Comparison of ENCODE assay signal across 21 cellular contexts in genomic region chr19:6988257-6988656, GRCh38. TPM values are rescaled to one million over a fixed set of nuclear protein-coding genes. Genes with fewer than 3 reads are reported as not detected.
DNase-seq lines count a peak whose midpoint lies in the region; ATAC-seq, FAIRE-seq and TF ChIP-seq lines count a peak whose summit lies in the region.
"Had no signal": no experiment of that assay in that cellular context is flagged by ENCODE, and none has a peak within 500 bp of the region (broad histone marks: within the 10 kb centered on the region; RNA-seq: fewer than 3 reads in every experiment).

No MANE protein-coding gene starts in this region.

- H3K27me3 ChIP-seq in BLaER1 treated with 17β-estradiol and CSF1 and Interleukin-3, amounts not matched to agents 10 nM and 100 nM = no peaks in the 10 kb centered on the region
- H3K27me3 ChIP-seq in GM12878 (replicated peaks in 1 of 2; ENCODE audit: control insufficient read depth in 2 of 2, insufficient read depth in 2 of 2, low read length in 1 of 2) (no peaks in the 10 kb centered on the region), pancreas (no peaks in the 10 kb centered on the region), tibial artery (no peaks in the 10 kb centered on the region)

- peaks cover 13 to 23% of the 10 kb centered on the region in 2 donors for H3K9me3 Mint-ChIP-seq in stimulated activated naive B cell treated with anti-CD40 and anti-IgM and Interleukin-4, amounts not matched to agents 10 μg/mL and 1 μg/mL and 100 μg/mL, for 72 hours
- H3K9me3 Mint-ChIP-seq in stimulated activated effector memory CD8-positive, alpha-beta T cell treated with anti-CD3 and anti-CD28 coated beads, Interleukin-12 subunit alpha, Interleukin-12 subunit beta, amount 100 ng/mL, for 72 hours = peaks cover 7% of the 10 kb centered on the region

- intact Hi-C loops in GM12878 (cut with micrococcal nuclease; ENCODE audit: unreplicated experiment) (no loop called here), pancreas (cut with DNase I) (no loop called here), tibial artery (cut with DNase I; ENCODE audit: low total_unique reads) (no loop called here)

- RAD21 ChIA-PET in GM12878 (lab: Charles Lee; ENCODE audit: unreplicated experiment) = interaction anchor here (1.1 to 1.9 kb wide), 5 partner anchors 9 to 111 kb away, joined by 4 to 8 read pairs (median 5); partner anchors contain the start of gene ZNF557

- peaks cover 0 to 38% (median 21%) of the 10 kb centered on the region in 10 experiments; a peak in 15 of 20 replicates for H3K4me1 ChIP-seq in BLaER1 treated with 17β-estradiol and CSF1 and Interleukin-3, amounts not matched to agents 10 nM and 100 nM
- H3K4me1 ChIP-seq in GM12878 (ENCODE audit: control insufficient read depth, insufficient read depth, low read length) = peaks cover 11% of the 10 kb centered on the region
- H3K4me1 ChIP-seq in pancreas = no peaks in the 10 kb centered on the region
- no peaks in the 10 kb centered on the region for H3K4me1 ChIP-seq in tibial artery

- DNase-seq in GM12865 (ENCODE audit: low read depth) (peak; percentile 3), GM12878 (ENCODE audit: low read depth, low spot score) (no peak), pancreas (no peak), tibial artery (no peak)
- DNase-seq in stimulated activated naive B cell treated with anti-CD40 and anti-IgM and Interleukin-4, amounts not matched to agents 10 μg/mL and 1 μg/mL and 100 μg/mL, for 72 hours = no peak
- DNase-seq in stimulated activated effector memory CD8-positive, alpha-beta T cell treated with anti-CD3 and anti-CD28 coated beads, Interleukin-12 subunit alpha, Interleukin-12 subunit beta, amount 100 ng/mL, for 72 hours (ENCODE audit: low spot score in 2 of 2) = no peak
- DNase-seq: ACHN; C1 segment of cervical spinal cord; CD8-positive, alpha-beta T cell; COR-L47; DMS153; DND-41; GDM1; HCEC 1CT; HFFc6 had no signal

- H2AFZ ChIP-seq in GM12878 (ENCODE audit: control insufficient read depth, low read depth, low read length) = no peak overlapping the region

- no peak overlapping the region for H3K4me3 Mint-ChIP-seq in stimulated activated naive B cell treated with anti-CD40 and anti-IgM and Interleukin-4, amounts not matched to agents 10 μg/mL and 1 μg/mL and 100 μg/mL, for 72 hours
- H3K4me3 Mint-ChIP-seq in stimulated activated effector memory CD8-positive, alpha-beta T cell treated with anti-CD3 and anti-CD28 coated beads, Interleukin-12 subunit alpha, Interleukin-12 subunit beta, amount 100 ng/mL, for 72 hours = no peak overlapping the region
- H3K4me3 Mint-ChIP-seq: CD8-positive, alpha-beta T cell; HFFc6 had no signal

- CTCF ChIA-PET in GM12878 (lab: Yijun Ruan, JAX) = interaction anchor here (0.5 to 1.7 kb wide), 6 partner anchors 9 to 159 kb away, joined by 3 to 5 read pairs (median 3); partner anchors contain the start of gene ZNF557

- no peak for TF ChIP-seq EP300 in GM12878 (IDR thresholded peaks at IDR 0.05; ENCODE audit: borderline replicate concordance in 1 of 2, control insufficient read depth in 1 of 2, low read depth in 2 of 2, low read length in 2 of 2)

- H3K27ac ChIP-seq in BLaER1 treated with 17β-estradiol and CSF1 and Interleukin-3, amounts not matched to agents 10 nM and 100 nM = peak overlapping the region in 8 of 11 experiments; percentile 18 to 69 (median 47); a peak in 13 of 22 replicates
- no peak overlapping the region for H3K27ac ChIP-seq in GM12878 (ENCODE audit: control insufficient read depth, insufficient read depth)
- H3K27ac ChIP-seq in pancreas = no peak overlapping the region
- no peak overlapping the region for H3K27ac ChIP-seq in tibial artery

- no peaks in the 10 kb centered on the region for H4K20me1 ChIP-seq in BLaER1 treated with 17β-estradiol and CSF1 and Interleukin-3, amounts not matched to agents 10 nM and 100 nM
- H4K20me1 ChIP-seq in GM12878 (ENCODE audit: control insufficient read depth, insufficient read depth) = no peaks in the 10 kb centered on the region

- FAIRE-seq in GM12878 (lab: Jason Lieb, UNC) (no peak), pancreas (lab: Jason Lieb, UNC) (no peak)
- FAIRE-seq: D721Med, HepG2, HTR-8/SVneo had no signal

- H3K9me3 ChIP-seq in BLaER1 treated with 17β-estradiol and CSF1 and Interleukin-3, amounts not matched to agents 10 nM and 100 nM (replicated peaks in 1 of 11) = peaks cover 34 to 56% (median 38%) of the 10 kb centered on the region in 11 experiments
- H3K9me3 ChIP-seq in GM12878 (replicated peaks; ENCODE audit: control insufficient read depth, insufficient read depth, low read length) (peaks cover 12% of the 10 kb centered on the region; the same call in 2 of the 3 replicates), pancreas (no peaks in the 10 kb centered on the region), tibial artery (peaks cover 0 to 14% (median 8%) of the 10 kb centered on the region in 3 donors)

- H3K4me3 ChIP-seq in BLaER1 treated with 17β-estradiol and CSF1 and Interleukin-3, amounts not matched to agents 10 nM and 100 nM = no peak overlapping the region
- H3K4me3 ChIP-seq in GM12865 (ENCODE audit: low read depth, low read length) = no peak overlapping the region
- H3K4me3 ChIP-seq in GM12878 = no peak overlapping the region
- H3K4me3 ChIP-seq in pancreas = no peak overlapping the region
- no peak overlapping the region for H3K4me3 ChIP-seq in tibial artery

- POLR2A ChIA-PET in GM12878 (lab: Charles Lee) = interaction anchor here (0.6 to 1.8 kb wide), 7 partner anchors 9 to 84 kb away, joined by 3 to 10 read pairs (median 4); no protein-coding TSS in a partner anchor

- no peaks in the 10 kb centered on the region for H3K79me2 ChIP-seq in GM12878 (ENCODE audit: control insufficient read depth, insufficient read depth, low read length)

- H3K4me2 ChIP-seq in BLaER1 treated with 17β-estradiol and CSF1 and Interleukin-3, amounts not matched to agents 10 nM and 100 nM = peak overlapping the region in 8 of 11 experiments; percentile 15 to 82 (median 56); a peak in 13 of 22 replicates
- peak overlapping the region; percentile 48; the same call in 1 of the 2 replicates for H3K4me2 ChIP-seq in GM12878 (ENCODE audit: control insufficient read depth, insufficient read depth)

- H3K36me3 ChIP-seq in BLaER1 treated with 17β-estradiol and CSF1 and Interleukin-3, amounts not matched to agents 10 nM and 100 nM = peaks cover 0 to 44% (median 0%) of the 10 kb centered on the region in 11 experiments; a peak in 6 of 22 replicates
- H3K36me3 ChIP-seq in GM12878 (ENCODE audit: control insufficient read depth in 2 of 2, insufficient read depth in 2 of 2, low read length in 1 of 2) (peaks cover 0 to 2% of the 10 kb centered on the region in 2 experiments; a peak in 1 of 4 replicates), pancreas (no peaks in the 10 kb centered on the region), tibial artery (no peaks in the 10 kb centered on the region)

- no peak for TF ChIP-seq POLR2A in GM12878 (IDR thresholded peaks at IDR 0.05; ENCODE audit: low read depth, low read length)

- WGBS in GM12878 (ENCODE audit: insufficient coverage, insufficient replicate concordance, low lambda C conversion rate, missing lambda C conversion rate) = 15% methylated on average over 3 of the region's 3 CpGs
- 25 to 40% methylated on average over 3 of the region's 3 CpGs for WGBS in pancreas, 2 donors

- H3K4me1 Mint-ChIP-seq in stimulated activated naive B cell treated with anti-CD40 and anti-IgM and Interleukin-4, amounts not matched to agents 10 μg/mL and 1 μg/mL and 100 μg/mL, for 72 hours = peaks cover 9 to 10% of the 10 kb centered on the region in 2 donors
- no peaks in the 10 kb centered on the region for H3K4me1 Mint-ChIP-seq in stimulated activated effector memory CD8-positive, alpha-beta T cell treated with anti-CD3 and anti-CD28 coated beads, Interleukin-12 subunit alpha, Interleukin-12 subunit beta, amount 100 ng/mL, for 72 hours

- peak overlapping the region; percentile 62 for H3K27ac Mint-ChIP-seq in stimulated activated naive B cell treated with anti-CD40 and anti-IgM and Interleukin-4, amounts not matched to agents 10 μg/mL and 1 μg/mL and 100 μg/mL, for 72 hours
- no peak overlapping the region for H3K27ac Mint-ChIP-seq in stimulated activated effector memory CD8-positive, alpha-beta T cell treated with anti-CD3 and anti-CD28 coated beads, Interleukin-12 subunit alpha, Interleukin-12 subunit beta, amount 100 ng/mL, for 72 hours
- H3K27ac Mint-ChIP-seq: CD8-positive, alpha-beta T cell; HFFc6 had no signal

- H3K9ac ChIP-seq in BLaER1 treated with 17β-estradiol and CSF1 and Interleukin-3, amounts not matched to agents 10 nM and 100 nM = no peak overlapping the region
- no peak overlapping the region for H3K9ac ChIP-seq in GM12878 (ENCODE audit: control insufficient read depth, insufficient read depth, low read length)

- in situ Hi-C loops in GM12878 (cut with MboI) = no loop called here

- BruUV-seq in GM12878 (replicated peaks; lab: Mats Ljungman, UMichigan) = no TSS peak

- peaks cover 18 to 21% of the 10 kb centered on the region in 2 donors for H3K27me3 Mint-ChIP-seq in stimulated activated naive B cell treated with anti-CD40 and anti-IgM and Interleukin-4, amounts not matched to agents 10 μg/mL and 1 μg/mL and 100 μg/mL, for 72 hours

- ATAC-seq in GM12878 (peak; percentile 63), pancreas (no peak)
- ATAC-seq in stimulated activated naive B cell treated with anti-CD40 and anti-IgM and Interleukin-4, amounts not matched to agents 10 μg/mL and 1 μg/mL and 100 μg/mL, for 72 hours (replicated peaks) = peak; percentile 16 to 59
- no peak for ATAC-seq in stimulated activated effector memory CD8-positive, alpha-beta T cell treated with anti-CD3 and anti-CD28 coated beads, Interleukin-12 subunit alpha, Interleukin-12 subunit beta, amount 100 ng/mL, for 72 hours
- ATAC-seq: CD8-positive, alpha-beta T cell; HepG2 had no signal

- SMC1A ChIA-PET in GM12878 (lab: Charles Lee; ENCODE audit: uncharacterized antibody, unreplicated experiment) = interaction anchor here (1.0 to 1.6 kb wide), 5 partner anchors 9 to 120 kb away, joined by 3 to 10 read pairs (median 4); partner anchors contain the start of gene ZNF557

- H3K36me3 Mint-ChIP-seq in stimulated activated naive B cell treated with anti-CD40 and anti-IgM and Interleukin-4, amounts not matched to agents 10 μg/mL and 1 μg/mL and 100 μg/mL, for 72 hours = peaks cover 3 to 10% of the 10 kb centered on the region in 2 donors
- H3K36me3 Mint-ChIP-seq in stimulated activated effector memory CD8-positive, alpha-beta T cell treated with anti-CD3 and anti-CD28 coated beads, Interleukin-12 subunit alpha, Interleukin-12 subunit beta, amount 100 ng/mL, for 72 hours = no peaks in the 10 kb centered on the region

- no peak for TF ChIP-seq RAD21 in GM12878 (IDR thresholded peaks at IDR 0.05; ENCODE audit: insufficient read depth, low read depth, low read length)

- TF ChIP-seq CTCF in GM12865 (IDR thresholded peaks at IDR 0.05; ENCODE audit: insufficient read depth, low read depth, low read length, missing control alignments) (no peak), GM12878 (IDR thresholded peaks at IDR 0.05 in 2 of 3, conservative IDR thresholded peaks at IDR 0.05 in 1 of 3; ENCODE audit: control insufficient read depth in 2 of 3, extremely low read depth in 1 of 3, insufficient read depth in 1 of 3, low read depth in 3 of 3, low read length in 3 of 3) (no peak), pancreas (IDR thresholded peaks at IDR 0.05) (no peak), tibial artery (IDR thresholded peaks at IDR 0.05) (no peak)

RNA-seq across cellular contexts. Expression of gene MBD3L2B, which starts 33.0 kb away (rescaled TPM):
- total RNA-seq in GM12878 (2013; cell fraction: nucleolus; rRNA removed) = not detected in 2 replicates
- total RNA-seq in GM12878 (2014; rRNA removed) (not detected in 2 replicates), GM12878 (2014; rRNA removed; fragmentation: Illumina TruSeq; extraction: Trizol) (not detected in 2 replicates), GM12878 (2021) (not detected in 2 replicates), pancreas (not detected)
- not detected for polyA plus RNA-seq in GM12878 (2011; ENCODE audit: low read depth)
- polyA plus RNA-seq in GM12878 (2011; rRNA removed) (0.10 TPM in 1 of 2 replicates, not detected in the other), GM12878 (2014; fragmentation: Illumina TruSeq; extraction: Trizol) (not detected in 2 replicates), GM12878 (2014; fragmentation: Nextera tagmentation; extraction: Ambion mirVana) (not detected), GM12878 (2014; rRNA removed) (not detected in 2 replicates), GM12878 (2016; fragmentation: Nextera tagmentation; extraction: Ambion mirVana) (not detected), pancreas (not detected)
- polyA plus RNA-seq in GM12878 (2011; cell fraction: cytosol; rRNA removed) = not detected in 2 replicates
- 0.16 TPM in 1 of 2 replicates, not detected in the other for polyA plus RNA-seq in GM12878 (2011; cell fraction: nucleus; rRNA removed)
- polyA plus RNA-seq in GM12878 (2012) = not detected in 2 replicates
- polyA minus RNA-seq in GM12878 (2011; rRNA and poly(A)+ RNA removed) = not detected in 2 replicates
- not detected in 2 replicates for polyA minus RNA-seq in GM12878 (2011; cell fraction: cytosol; rRNA and poly(A)+ RNA removed)
- not detected in 2 replicates for polyA minus RNA-seq in GM12878 (2011; cell fraction: nucleus; rRNA and poly(A)+ RNA removed)
- total RNA-seq: A172; CD8-positive, alpha-beta T cell; H4; HepG2; HFFc6 had no signal
- polyA plus RNA-seq: HepG2 had no signal

RNA-seq across cellular contexts. Expression of gene MBD3L5, which starts 42.1 kb away (rescaled TPM):
- not detected in 2 replicates for total RNA-seq in GM12878 (2013; cell fraction: nucleolus; rRNA removed)
- total RNA-seq in GM12878 (2014; rRNA removed) (not detected in 2 replicates), GM12878 (2014; rRNA removed; fragmentation: Illumina TruSeq; extraction: Trizol) (not detected in 2 replicates), GM12878 (2021) (not detected in 2 replicates), pancreas (not detected)
- not detected for polyA plus RNA-seq in GM12878 (2011; ENCODE audit: low read depth)
- polyA plus RNA-seq in GM12878 (2011; rRNA removed) (not detected in 2 replicates), GM12878 (2014; fragmentation: Illumina TruSeq; extraction: Trizol) (not detected in 2 replicates), GM12878 (2014; fragmentation: Nextera tagmentation; extraction: Ambion mirVana) (not detected), GM12878 (2014; rRNA removed) (not detected in 2 replicates), GM12878 (2016; fragmentation: Nextera tagmentation; extraction: Ambion mirVana) (not detected), pancreas (not detected)
- polyA plus RNA-seq in GM12878 (2011; cell fraction: cytosol; rRNA removed) = not detected in 2 replicates
- polyA plus RNA-seq in GM12878 (2011; cell fraction: nucleus; rRNA removed) = not detected in 2 replicates
- polyA plus RNA-seq in GM12878 (2012) = not detected in 2 replicates
- not detected in 2 replicates for polyA minus RNA-seq in GM12878 (2011; rRNA and poly(A)+ RNA removed)
- polyA minus RNA-seq in GM12878 (2011; cell fraction: cytosol; rRNA and poly(A)+ RNA removed) = not detected in 2 replicates
- not detected in 2 replicates for polyA minus RNA-seq in GM12878 (2011; cell fraction: nucleus; rRNA and poly(A)+ RNA removed)
- total RNA-seq: A172; CD8-positive, alpha-beta T cell; H4; HepG2; HFFc6 had no signal
- polyA plus RNA-seq: HepG2 had no signal

RNA-seq across cellular contexts. Expression of gene MBD3L4, which starts 51.7 kb away (rescaled TPM):
- total RNA-seq in GM12878 (2013; cell fraction: nucleolus; rRNA removed) = not detected in 2 replicates
- not detected in 2 replicates for total RNA-seq in GM12878 (2014; rRNA removed)
- total RNA-seq in GM12878 (2014; rRNA removed; fragmentation: Illumina TruSeq; extraction: Trizol) = not detected in 2 replicates
- total RNA-seq in GM12878 (2021) = not detected in 2 replicates
- polyA plus RNA-seq in GM12878 (2011; ENCODE audit: low read depth) = not detected
- not detected in 2 replicates for polyA plus RNA-seq in GM12878 (2011; rRNA removed)
- polyA plus RNA-seq in GM12878 (2011; cell fraction: cytosol; rRNA removed) = not detected in 2 replicates
- polyA plus RNA-seq in GM12878 (2011; cell fraction: nucleus; rRNA removed) = not detected in 2 replicates
- not detected in 2 replicates for polyA plus RNA-seq in GM12878 (2012)
- not detected in 2 replicates for polyA plus RNA-seq in GM12878 (2014; fragmentation: Illumina TruSeq; extraction: Trizol)
- polyA plus RNA-seq in GM12878 (2014; fragmentation: Nextera tagmentation; extraction: Ambion mirVana) = not detected
- polyA plus RNA-seq in GM12878 (2014; rRNA removed) = not detected in 2 replicates
- polyA plus RNA-seq in GM12878 (2016; fragmentation: Nextera tagmentation; extraction: Ambion mirVana) = not detected
- polyA minus RNA-seq in GM12878 (2011; rRNA and poly(A)+ RNA removed) = not detected in 2 replicates
- polyA minus RNA-seq in GM12878 (2011; cell fraction: cytosol; rRNA and poly(A)+ RNA removed) = not detected in 2 replicates
- not detected in 2 replicates for polyA minus RNA-seq in GM12878 (2011; cell fraction: nucleus; rRNA and poly(A)+ RNA removed)
- not detected for total RNA-seq in pancreas
- polyA plus RNA-seq in pancreas = not detected
- total RNA-seq: A172; CD8-positive, alpha-beta T cell; H4; HepG2; HFFc6 had no signal
- polyA plus RNA-seq: HepG2 had no signal

Comparison
In these comparisons a context has a peak if more than half of its experiments do, and no peak if none do; other contexts are left out.
1. H3K27ac ChIP-seq: peak in BLaER1 treated with 17β-estradiol and CSF1 and Interleukin-3, amounts not matched to agents 10 nM and 100 nM (8 of 11); none in GM12878 (single experiment), pancreas (0 of 4) and tibial artery (0 of 2).
2. ATAC-seq: peak in GM12878 (single experiment) and stimulated activated naive B cell treated with anti-CD40 and anti-IgM and Interleukin-4, amounts not matched to agents 10 μg/mL and 1 μg/mL and 100 μg/mL, for 72 hours (2 of 2); none in stimulated activated effector memory CD8-positive, alpha-beta T cell treated with anti-CD3 and anti-CD28 coated beads, Interleukin-12 subunit alpha, Interleukin-12 subunit beta, amount 100 ng/mL, for 72 hours (single experiment) and pancreas (0 of 4).